ENCODE assay signal across 29 cellular contexts in genomic region chr3:149188494-149188893, GRCh38. TPM values are rescaled to one million over a fixed set of nuclear protein-coding genes. Genes with fewer than 3 reads are reported as not detected.
DNase-seq lines count a peak whose midpoint lies in the region; ATAC-seq and TF ChIP-seq lines count a peak whose summit lies in the region.
"Had no signal": no experiment of that assay in that cellular context is flagged by ENCODE, and none has a peak within 500 bp of the region (broad histone marks: within the 10 kb centered on the region; RNA-seq: fewer than 3 reads in every experiment).

No MANE protein-coding gene starts in this region.

- no peaks in the 10 kb centered on the region for H3K79me1 ChIP-seq in mesenchymal stem cell (replicated peaks; ENCODE audit: low read length, poor library complexity, severe bottlenecking)

- no peak overlapping the region for H3K4me2 ChIP-seq in GM23338
- H3K4me2 ChIP-seq in mesenchymal stem cell (ENCODE audit: low read length, poor library complexity, severe bottlenecking) = no peak overlapping the region
- H3K4me2 ChIP-seq: KMS-11 had no signal

- no peak overlapping the region for H2BK120ac ChIP-seq in mesenchymal stem cell (ENCODE audit: low read depth, low read length)

- H3K18ac ChIP-seq in mesenchymal stem cell (ENCODE audit: low read depth in 1 of 2, low read length in 2 of 2) = no peak overlapping the region

- no peak overlapping the region for H3K23ac ChIP-seq in mesenchymal stem cell (ENCODE audit: low read length in 2 of 2)

- no peaks in the 10 kb centered on the region for H3F3A ChIP-seq in GM23338 (replicated peaks; ENCODE audit: low read depth)

- POLR2A ChIA-PET in Panc1 (lab: Charles Lee) = no interaction called here

- intact Hi-C loops in Panc1 (cut with micrococcal nuclease; ENCODE audit: unreplicated experiment) = no loop called here

- ATAC-seq in GM23338 = no peak
- no peak for ATAC-seq in Panc1
- no peak for ATAC-seq in GM18505 (IDR thresholded peaks at IDR 0.05; ENCODE audit: unreplicated experiment)
- no peak for ATAC-seq in effector memory CD8-positive, alpha-beta T cell (replicated peaks)
- ATAC-seq: activated naive CD4-positive, alpha-beta T cell treated with anti-CD3 and anti-CD28 coated beads, Interleukin-2, amount 50 U/mL, for 72 hours; HCT116; left colon; stimulated activated naive CD8-positive, alpha-beta T cell treated with anti-CD3 and anti-CD28 coated beads, Interleukin-15, Interleukin-2, amounts not matched to agents 100 U/mL and 50 U/mL, for 24 hours had no signal

- H3K9ac ChIP-seq in mesenchymal stem cell (ENCODE audit: low read length) = peak overlapping the region; percentile 44
- H3K9ac ChIP-seq: KMS-11 had no signal

- no peak overlapping the region for H3K4ac ChIP-seq in mesenchymal stem cell (ENCODE audit: low read depth in 1 of 2, low read length in 2 of 2)

- TF ChIP-seq POLR2A in GM18505 (IDR thresholded peaks at IDR 0.05; ENCODE audit: borderline replicate concordance, extremely low read depth, insufficient read depth, insufficient read length) = no peak

- H2AFZ ChIP-seq in GM23338 (no peak overlapping the region), mesenchymal stem cell (ENCODE audit: low read depth, low read length) (no peak overlapping the region)

- H3K9me2 ChIP-seq in GM23338 (ENCODE audit: insufficient read depth) = 0 out of 2 replicates have a peak, but pooled peaks cover 3% of the 10 kb centered on the region

- 88% methylated on average over 1 of the region's 2 CpGs for WGBS in mesenchymal stem cell

- peaks cover 4% of the 10 kb centered on the region for H3K27me3 Mint-ChIP-seq in GM23338 (ENCODE audit: insufficient read depth, low read depth, poor library complexity)
- H3K27me3 Mint-ChIP-seq in effector memory CD8-positive, alpha-beta T cell = peaks cover 0 to 6% of the 10 kb centered on the region in 2 donors
- H3K27me3 Mint-ChIP-seq: progenitor cell of endocrine pancreas had no signal

- DNase-seq in DMS 273 (lab: John Stamatoyannopoulos, UW; ENCODE audit: unreplicated experiment) (peak; percentile 23), DMS 273 treated with DMSO at 0.1 percent for 48 hours (lab: John Stamatoyannopoulos, UW) (no peak), GM23338 (ENCODE audit: low spot score) (no peak), Panc1 (ENCODE audit: low read depth, low spot score) (no peak), mesenchymal stem cell (no peak), NCI-H446 treated with DMSO at 0.1 percent for 48 hours (lab: John Stamatoyannopoulos, UW) (no peak)
- no peak for DNase-seq in effector memory CD8-positive, alpha-beta T cell
- DNase-seq: activated CD4-positive, alpha-beta memory T cell treated with anti-CD3 and anti-CD28 coated beads, Interleukin-2, amount 10 ng/mL, durations not matched to agents 7 days and 5 days; activated CD4-positive, CD25-positive, alpha-beta regulatory T cell treated with anti-CD3 and anti-CD28 coated beads, Interleukin-2, amount 50 U/mL, for 72 hours; left colon; NCI-H1436; NCI-H524; stimulated activated naive CD8-positive, alpha-beta T cell treated with anti-CD3 and anti-CD28 coated beads, Interleukin-15, Interleukin-2, amounts not matched to agents 100 U/mL and 50 U/mL, for 24 hours had no signal

- CTCF ChIA-PET in Panc1 (lab: Charles Lee) = no interaction called here

- H3K4me3 ChIP-seq in GM23338 (no peak overlapping the region), Panc1 (ENCODE audit: low read depth in 2 of 2, low read length in 2 of 2) (no peak overlapping the region), mesenchymal stem cell (ENCODE audit: insufficient read depth in 1 of 2, low read depth in 1 of 2, low read length in 2 of 2) (no peak overlapping the region)
- H3K4me3 ChIP-seq: breast epithelium, SK-N-MC, thoracic aorta had no signal

- no peak overlapping the region for H2BK15ac ChIP-seq in mesenchymal stem cell (ENCODE audit: low read depth, poor library complexity, severe bottlenecking)

- H4K91ac ChIP-seq in mesenchymal stem cell (ENCODE audit: low read length) = no peak overlapping the region

- peaks cover 29% of the 10 kb centered on the region for H3K36me3 Mint-ChIP-seq in GM23338 (ENCODE audit: low read depth)
- peaks cover 2% of the 10 kb centered on the region for H3K36me3 Mint-ChIP-seq in effector memory CD8-positive, alpha-beta T cell (ENCODE audit: insufficient read depth)
- H3K36me3 Mint-ChIP-seq: activated naive CD4-positive, alpha-beta T cell treated with anti-CD3 and anti-CD28 coated beads, Interleukin-2, amount 50 U/mL, for 72 hours had no signal

- H3K27me3 ChIP-seq in GM23338 (ENCODE audit: insufficient read depth) (no peaks in the 10 kb centered on the region), Panc1 (ENCODE audit: control insufficient read depth, insufficient read depth, low read length) (no peaks in the 10 kb centered on the region), mesenchymal stem cell (ENCODE audit: control insufficient read depth in 1 of 2, insufficient read depth in 1 of 2, low read length in 2 of 2) (no peaks in the 10 kb centered on the region)
- H3K27me3 ChIP-seq: breast epithelium, neutrophil had no signal

- H3K36me3 ChIP-seq in GM23338 (ENCODE audit: insufficient read depth) = no peaks in the 10 kb centered on the region
- H3K36me3 ChIP-seq in Panc1 (ENCODE audit: control insufficient read depth, insufficient read depth, low read length) = no peaks in the 10 kb centered on the region
- no peaks in the 10 kb centered on the region for H3K36me3 ChIP-seq in mesenchymal stem cell (ENCODE audit: control insufficient read depth in 1 of 2, insufficient read depth in 2 of 2, low read depth in 1 of 2, low read length in 2 of 2)
- H3K36me3 ChIP-seq: breast epithelium, neutrophil, thoracic aorta had no signal

- in situ Hi-C loops in Panc1 (cut with HindIII; ENCODE audit: low pct_unique_long_range_greater_than_20kb, low sequenced_read_pairs) = no loop called here

- no peaks in the 10 kb centered on the region for H3K79me2 ChIP-seq in GM23338 (replicated peaks; ENCODE audit: insufficient read depth)

- H3K9me3 ChIP-seq in Panc1 (ENCODE audit: control insufficient read depth, insufficient read depth, low read depth, low read length) = no peaks in the 10 kb centered on the region
- no peaks in the 10 kb centered on the region for H3K9me3 ChIP-seq in mesenchymal stem cell (ENCODE audit: control insufficient read depth, low read length)
- H3K9me3 ChIP-seq: breast epithelium, neutrophil, thoracic aorta had no signal

- no peak overlapping the region for H2BK12ac ChIP-seq in mesenchymal stem cell (ENCODE audit: low read length in 2 of 2)

- H3K14ac ChIP-seq in mesenchymal stem cell (ENCODE audit: low read length in 2 of 2) = no peak overlapping the region

- no peak overlapping the region for H3K4me3 Mint-ChIP-seq in GM23338
- H3K4me3 Mint-ChIP-seq in effector memory CD8-positive, alpha-beta T cell = no peak overlapping the region
- H3K4me3 Mint-ChIP-seq: activated CD4-positive, alpha-beta memory T cell treated with anti-CD3 and anti-CD28 coated beads, Interleukin-2, amount 10 ng/mL, durations not matched to agents 7 days and 5 days; T-helper 1 cell treated with Interleukin-12 subunit alpha and Interleukin-12 subunit beta and Interleukin-4 antibody, amounts not matched to agents 30 μg/mL and 1 μg/mL, for 36 hours had no signal

- H4K20me1 ChIP-seq in GM23338 (replicated peaks; ENCODE audit: insufficient read depth) = no peaks in the 10 kb centered on the region

- no peak overlapping the region for H2AK5ac ChIP-seq in mesenchymal stem cell (ENCODE audit: low read length, severe bottlenecking)

- TF ChIP-seq CTCF in GM23338 (conservative IDR thresholded peaks at IDR 0.05; ENCODE audit: low read depth in 2 of 2) (no peak), Panc1 (IDR thresholded peaks at IDR 0.05) (no peak)

- H3K4me1 ChIP-seq in GM23338 (ENCODE audit: insufficient read depth) (peaks cover 42% of the 10 kb centered on the region), Panc1 (ENCODE audit: control insufficient read depth, insufficient read depth, low read length) (peaks cover 5% of the 10 kb centered on the region; the same call in 1 of the 2 replicates), mesenchymal stem cell (ENCODE audit: control insufficient read depth, insufficient read depth, low read depth, low read length) (no peaks in the 10 kb centered on the region)
- H3K4me1 ChIP-seq: breast epithelium had no signal

- peaks cover 7% of the 10 kb centered on the region for H3K9me3 Mint-ChIP-seq in GM23338
- H3K9me3 Mint-ChIP-seq in effector memory CD8-positive, alpha-beta T cell = no peaks in the 10 kb centered on the region
- H3K9me3 Mint-ChIP-seq: activated CD4-positive, alpha-beta memory T cell treated with anti-CD3 and anti-CD28 coated beads, Interleukin-2, amount 10 ng/mL, durations not matched to agents 7 days and 5 days; activated naive CD4-positive, alpha-beta T cell treated with anti-CD3 and anti-CD28 coated beads, Interleukin-2, amount 50 U/mL, for 72 hours; activated T-helper 2 cell treated with anti-CD3 and anti-CD28 coated beads, Interferon-gamma antibody, Interleukin-2, Interleukin-4, amounts not matched to agents 10 μg/mL and 5 μg/mL and 100 μg/mL, durations not matched to agents 14 hours and 24 hours and 36 hours; T-helper 1 cell treated with Interleukin-12 subunit alpha and Interleukin-12 subunit beta and Interleukin-4 antibody, amounts not matched to agents 30 μg/mL and 1 μg/mL, for 36 hours had no signal

- no TSS peak for BruUV-seq in Panc1 (replicated peaks; lab: Mats Ljungman, UMichigan)

- peak overlapping the region; percentile 28; the same call in 1 of the 2 replicates for H3K27ac Mint-ChIP-seq in GM23338
- no peak overlapping the region for H3K27ac Mint-ChIP-seq in effector memory CD8-positive, alpha-beta T cell
- H3K27ac Mint-ChIP-seq: activated CD4-positive, alpha-beta memory T cell treated with anti-CD3 and anti-CD28 coated beads, Interleukin-2, amount 10 ng/mL, durations not matched to agents 7 days and 5 days; activated naive CD4-positive, alpha-beta T cell treated with anti-CD3 and anti-CD28 coated beads, Interleukin-2, amount 50 U/mL, for 72 hours; activated T-helper 2 cell treated with anti-CD3 and anti-CD28 coated beads, Interferon-gamma antibody, Interleukin-2, Interleukin-4, amounts not matched to agents 10 μg/mL and 5 μg/mL and 100 μg/mL, durations not matched to agents 14 hours and 24 hours and 36 hours; progenitor cell of endocrine pancreas; T-helper 1 cell treated with Interleukin-12 subunit alpha and Interleukin-12 subunit beta and Interleukin-4 antibody, amounts not matched to agents 30 μg/mL and 1 μg/mL, for 36 hours had no signal

- H4K8ac ChIP-seq in mesenchymal stem cell (ENCODE audit: low read length) = no peak overlapping the region

- H3K27ac ChIP-seq in GM23338 (ENCODE audit: low read depth) (peak overlapping the region; percentile 6; the same call in 1 of the 2 replicates), Panc1 (ENCODE audit: low read length) (peak overlapping the region; percentile 58; the same call in 1 of the 2 replicates), mesenchymal stem cell (ENCODE audit: low read length, poor library complexity, severe bottlenecking) (no peak overlapping the region)
- H3K27ac ChIP-seq: 22Rv1, breast epithelium, epithelial cell of prostate, KMS-11, neutrophil, SK-N-MC, thoracic aorta had no signal

- peaks cover 47% of the 10 kb centered on the region for H3K4me1 Mint-ChIP-seq in GM23338
- H3K4me1 Mint-ChIP-seq in effector memory CD8-positive, alpha-beta T cell (ENCODE audit: low read depth in 2 of 2) = no peaks in the 10 kb centered on the region
- H3K4me1 Mint-ChIP-seq: activated CD4-positive, alpha-beta memory T cell treated with anti-CD3 and anti-CD28 coated beads, Interleukin-2, amount 10 ng/mL, durations not matched to agents 7 days and 5 days had no signal

- no peak overlapping the region for H2BK5ac ChIP-seq in mesenchymal stem cell (ENCODE audit: low read depth, low read length, poor library complexity, severe bottlenecking)

RNA-seq across cellular contexts. Expression of gene CP, which starts 33.1 kb away (rescaled TPM):
- total RNA-seq in GM23338 (2014; rRNA removed; shearing (Covaris generic)) = 2.8 and 3.3 TPM in 2 replicates
- 2.3 and 3.6 TPM in 2 replicates for polyA plus RNA-seq in GM23338 (2016; fragmentation: Nextera tagmentation; extraction: Ambion mirVana)
- total RNA-seq in Panc1 (2021; ENCODE audit: unreplicated experiment) = 5.8 TPM
- polyA plus RNA-seq in Panc1 (2012; ENCODE audit: insufficient read length) = 15.2 TPM
- 0.04 TPM for polyA plus RNA-seq in mesenchymal stem cell (2013, experiment 1 of 2)
- polyA plus RNA-seq in mesenchymal stem cell (2013, experiment 2 of 2) = 0.15 TPM
- total RNA-seq: activated CD4-positive, alpha-beta memory T cell treated with anti-CD3 and anti-CD28 coated beads, Interleukin-2, amount 10 ng/mL, durations not matched to agents 7 days and 5 days; activated naive CD4-positive, alpha-beta T cell treated with anti-CD3 and anti-CD28 coated beads, Interleukin-2, amount 50 U/mL, for 72 hours; activated T-helper 2 cell treated with anti-CD3 and anti-CD28 coated beads, Interferon-gamma antibody, Interleukin-2, Interleukin-4, amounts not matched to agents 10 μg/mL and 5 μg/mL and 100 μg/mL, durations not matched to agents 14 hours and 24 hours and 36 hours; frontal cortex; myocyte; RPMI7951 had no signal

RNA-seq across cellular contexts. Expression of gene HPS3, which starts 59.1 kb away (rescaled TPM):
- 61.9 and 66.8 TPM in 2 replicates for total RNA-seq in GM23338 (2014; rRNA removed; shearing (Covaris generic))
- polyA plus RNA-seq in GM23338 (2016; fragmentation: Nextera tagmentation; extraction: Ambion mirVana) = 40.9 and 41.7 TPM in 2 replicates
- 68.0 TPM for total RNA-seq in Panc1 (2021; ENCODE audit: unreplicated experiment)
- polyA plus RNA-seq in Panc1 (2012; ENCODE audit: insufficient read length) = 62.2 TPM
- polyA plus RNA-seq in mesenchymal stem cell (2013, experiment 1 of 2) = 22.1 TPM
- 23.8 TPM for polyA plus RNA-seq in mesenchymal stem cell (2013, experiment 2 of 2)
